1 cellular context compared by ENCODE assay signal in genomic region chr6:15016813-15017212, GRCh38.
TF ChIP-seq lines count a peak whose summit lies in the region.

No MANE protein-coding gene starts in this region.

TF ChIP-seq in GM23338, 12 proteins besides CTCF, POLR2A, EP300 and RAD21:
- TF ChIP-seq ZNF462 (CRISPR knock-in tag; IDR thresholded peaks at IDR 0.05) = no peak
- no peak for TF ChIP-seq JUNB (IDR thresholded peaks at IDR 0.05; ENCODE audit: unreplicated experiment)
- TF ChIP-seq EZH2 (IDR thresholded peaks at IDR 0.05; ENCODE audit: low read depth, unreplicated experiment) = no peak
- TF ChIP-seq ZNF114 (CRISPR knock-in tag; IDR thresholded peaks at IDR 0.05) = no peak
- TF ChIP-seq POLR2AphosphoS5 (IDR thresholded peaks at IDR 0.05; ENCODE audit: low read depth) = no peak
- TF ChIP-seq STAT1 (IDR thresholded peaks at IDR 0.05; ENCODE audit: unreplicated experiment) = no peak
- TF ChIP-seq CREB1 (CRISPR knock-in tag; IDR thresholded peaks at IDR 0.05; ENCODE audit: low read depth) = no peak
- TF ChIP-seq NANOG (IDR thresholded peaks at IDR 0.05; ENCODE audit: borderline replicate concordance) = no peak
- TF ChIP-seq ZNF331 (CRISPR knock-in tag; IDR thresholded peaks at IDR 0.05; ENCODE audit: low read depth) = no peak
- no peak for TF ChIP-seq EZH2phosphoT487 (IDR thresholded peaks at IDR 0.05; ENCODE audit: unreplicated experiment)
- no peak for TF ChIP-seq REST (IDR thresholded peaks at IDR 0.05; ENCODE audit: unreplicated experiment)
- no peak for TF ChIP-seq ETS1 (IDR thresholded peaks at IDR 0.05)
